1 cellular context compared by ENCODE assay signal in the genomic region with DNA sequence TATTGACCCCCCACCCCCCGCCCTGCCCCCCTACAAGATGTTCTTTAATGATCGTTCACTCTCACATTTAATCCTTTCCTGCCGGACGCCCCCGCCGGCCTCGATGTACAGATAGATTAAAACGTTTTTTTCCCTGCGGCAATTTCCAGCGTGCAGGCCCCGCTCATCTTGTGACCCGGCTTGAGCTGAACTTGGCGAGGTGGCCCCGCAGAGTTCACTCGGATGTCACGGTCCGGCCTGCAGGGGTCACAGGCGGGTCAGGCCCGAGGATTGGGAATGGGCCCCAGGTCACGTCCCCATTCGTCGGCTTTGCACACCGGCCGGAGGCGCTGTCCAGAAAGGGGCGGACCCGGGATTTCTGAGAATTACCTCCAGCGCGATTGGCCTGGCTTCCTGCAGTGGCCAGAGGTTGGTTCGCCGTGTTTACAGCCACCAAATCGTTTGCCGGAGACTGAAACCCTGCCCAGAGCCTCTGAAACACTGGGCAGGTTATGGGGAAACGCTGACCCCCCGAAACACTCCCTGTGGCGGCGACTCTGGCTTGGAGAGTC.
TF ChIP-seq lines count a peak whose summit lies in the region.

No MANE protein-coding gene starts in this region.

TF ChIP-seq in HepG2, 621 proteins besides CTCF, POLR2A, EP300 and RAD21 (continued from another document and continues in another):
- TF ChIP-seq, protein P1, sequence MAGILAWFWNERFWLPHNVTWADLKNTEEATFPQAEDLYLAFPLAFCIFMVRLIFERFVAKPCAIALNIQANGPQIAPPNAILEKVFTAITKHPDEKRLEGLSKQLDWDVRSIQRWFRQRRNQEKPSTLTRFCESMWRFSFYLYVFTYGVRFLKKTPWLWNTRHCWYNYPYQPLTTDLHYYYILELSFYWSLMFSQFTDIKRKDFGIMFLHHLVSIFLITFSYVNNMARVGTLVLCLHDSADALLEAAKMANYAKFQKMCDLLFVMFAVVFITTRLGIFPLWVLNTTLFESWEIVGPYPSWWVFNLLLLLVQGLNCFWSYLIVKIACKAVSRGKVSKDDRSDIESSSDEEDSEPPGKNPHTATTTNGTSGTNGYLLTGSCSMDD (CRISPR knock-in tag; IDR thresholded peaks at IDR 0.05) = no peak
- TF ChIP-seq PHF20 (CRISPR knock-in tag; IDR thresholded peaks at IDR 0.05) (0 out of 2 replicates have a peak, but pooled peaks have one; percentile 30), HMG20A (CRISPR knock-in tag; IDR thresholded peaks at IDR 0.05; ENCODE audit: borderline replicate concordance) (peak; percentile 33; the same call in 1 of the 2 replicates), FOXO1 (CRISPR knock-in tag; IDR thresholded peaks at IDR 0.05) (0 out of 2 replicates have a peak, but pooled peaks have one; percentile 10), ASH2L (IDR thresholded peaks at IDR 0.05; ENCODE audit: insufficient read length, low read depth, low read length) (peak; percentile 24), BHLHE40 (IDR thresholded peaks at IDR 0.05; ENCODE audit: low read length) (peak; percentile 3; the same call in 1 of the 2 replicates), MYC (CRISPR knock-in tag; IDR thresholded peaks at IDR 0.05; ENCODE audit: borderline replicate concordance) (peak; percentile 33; the same call in 1 of the 2 replicates), ELF3 (CRISPR knock-in tag; IDR thresholded peaks at IDR 0.05) (peak; percentile 52; the same call in 1 of the 2 replicates), POLR2AphosphoS5 (IDR thresholded peaks at IDR 0.05; ENCODE audit: low read depth, low read length) (0 out of 2 replicates have a peak, but pooled peaks have one; percentile 20), SMC3 (IDR thresholded peaks at IDR 0.05; ENCODE audit: low read length) (no peak), MEF2D (CRISPR knock-in tag; IDR thresholded peaks at IDR 0.05) (peak; percentile 74), ZMYM4 (CRISPR knock-in tag; IDR thresholded peaks at IDR 0.05) (peak; percentile 83), KMT2A (CRISPR knock-in tag; IDR thresholded peaks at IDR 0.05) (peak; percentile 9; the same call in 1 of the 2 replicates), HNF4G (IDR thresholded peaks at IDR 0.05; ENCODE audit: borderline replicate concordance, low read depth, low read length) (no peak), HNF4G (CRISPR knock-in tag; IDR thresholded peaks at IDR 0.05; ENCODE audit: borderline replicate concordance, low read depth) (peak; percentile 42; the same call in 1 of the 2 replicates), GABPB1 (CRISPR knock-in tag; IDR thresholded peaks at IDR 0.05) (peak; percentile 57; the same call in 1 of the 2 replicates), MEIS2 (CRISPR knock-in tag; IDR thresholded peaks at IDR 0.05) (peak; percentile 57; the same call in 1 of the 2 replicates), NCOA2 (CRISPR knock-in tag; IDR thresholded peaks at IDR 0.05) (peak; percentile 46), NR1H2 (CRISPR knock-in tag; IDR thresholded peaks at IDR 0.05; ENCODE audit: borderline replicate concordance, low read depth) (peak; percentile 85; the same call in 1 of the 2 replicates), NFE2 (CRISPR knock-in tag; IDR thresholded peaks at IDR 0.05) (no peak), ZMAT3 (CRISPR knock-in tag; conservative IDR thresholded peaks at IDR 0.05) (peak; percentile 69; the same call in 1 of the 2 replicates), PHF21A (CRISPR knock-in tag; IDR thresholded peaks at IDR 0.05) (peak; percentile 88), RBAK (CRISPR knock-in tag; IDR thresholded peaks at IDR 0.05) (no peak), YEATS2 (CRISPR knock-in tag; IDR thresholded peaks at IDR 0.05; ENCODE audit: borderline replicate concordance) (no peak), THAP11 (CRISPR knock-in tag; IDR thresholded peaks at IDR 0.05) (0 out of 2 replicates have a peak, but pooled peaks have one; percentile 27), ZNF572 (CRISPR knock-in tag; IDR thresholded peaks at IDR 0.05) (peak; percentile 27; the same call in 1 of the 2 replicates), ZNF614 (CRISPR knock-in tag; IDR thresholded peaks at IDR 0.05; ENCODE audit: borderline replicate concordance) (peak; percentile 30; the same call in 1 of the 2 replicates), SPEN (CRISPR knock-in tag; IDR thresholded peaks at IDR 0.05; ENCODE audit: low read depth) (no peak; the same call in 1 of the 2 replicates), ZNF772 (CRISPR knock-in tag; IDR thresholded peaks at IDR 0.05) (peak; percentile 70; the same call in 1 of the 2 replicates), ZNF501 (CRISPR knock-in tag; IDR thresholded peaks at IDR 0.05) (peak; percentile 38; the same call in 1 of the 2 replicates), NFYB (CRISPR knock-in tag; IDR thresholded peaks at IDR 0.05) (peak; percentile 55), ZNF883 (CRISPR knock-in tag; IDR thresholded peaks at IDR 0.05; ENCODE audit: not compliant biosample characterization) (peak; percentile 31), ZNF816 (CRISPR knock-in tag; IDR thresholded peaks at IDR 0.05; ENCODE audit: borderline replicate concordance) (peak; percentile 73; the same call in 1 of the 2 replicates), SALL1 (CRISPR knock-in tag; IDR thresholded peaks at IDR 0.05) (peak; percentile 69), MZF1 (CRISPR knock-in tag; IDR thresholded peaks at IDR 0.05; ENCODE audit: borderline replicate concordance) (0 out of 2 replicates have a peak, but pooled peaks have one; percentile 62), MIER2 (CRISPR knock-in tag; IDR thresholded peaks at IDR 0.05) (0 out of 2 replicates have a peak, but pooled peaks have one; percentile 34), GLI4 (CRISPR knock-in tag; IDR thresholded peaks at IDR 0.05; ENCODE audit: borderline replicate concordance) (no peak), HOXD1 (CRISPR knock-in tag; IDR thresholded peaks at IDR 0.05) (peak; percentile 47), PHF8 (CRISPR knock-in tag; IDR thresholded peaks at IDR 0.05) (peak; percentile 32; the same call in 1 of the 2 replicates), KAT8 (CRISPR knock-in tag; IDR thresholded peaks at IDR 0.05) (no peak), NR2F2 (IDR thresholded peaks at IDR 0.05; ENCODE audit: borderline replicate concordance, low read depth) (peak; percentile 84; the same call in 1 of the 2 replicates), ETV5 (CRISPR knock-in tag; IDR thresholded peaks at IDR 0.05; ENCODE audit: borderline replicate concordance) (peak; percentile 42; the same call in 1 of the 2 replicates)
- TF ChIP-seq, protein P2, sequence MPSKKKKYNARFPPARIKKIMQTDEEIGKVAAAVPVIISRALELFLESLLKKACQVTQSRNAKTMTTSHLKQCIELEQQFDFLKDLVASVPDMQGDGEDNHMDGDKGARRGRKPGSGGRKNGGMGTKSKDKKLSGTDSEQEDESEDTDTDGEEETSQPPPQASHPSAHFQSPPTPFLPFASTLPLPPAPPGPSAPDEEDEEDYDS (CRISPR knock-in tag; IDR thresholded peaks at IDR 0.05) = 0 out of 2 replicates have a peak, but pooled peaks have one; percentile 21
- TF ChIP-seq, protein P3, sequence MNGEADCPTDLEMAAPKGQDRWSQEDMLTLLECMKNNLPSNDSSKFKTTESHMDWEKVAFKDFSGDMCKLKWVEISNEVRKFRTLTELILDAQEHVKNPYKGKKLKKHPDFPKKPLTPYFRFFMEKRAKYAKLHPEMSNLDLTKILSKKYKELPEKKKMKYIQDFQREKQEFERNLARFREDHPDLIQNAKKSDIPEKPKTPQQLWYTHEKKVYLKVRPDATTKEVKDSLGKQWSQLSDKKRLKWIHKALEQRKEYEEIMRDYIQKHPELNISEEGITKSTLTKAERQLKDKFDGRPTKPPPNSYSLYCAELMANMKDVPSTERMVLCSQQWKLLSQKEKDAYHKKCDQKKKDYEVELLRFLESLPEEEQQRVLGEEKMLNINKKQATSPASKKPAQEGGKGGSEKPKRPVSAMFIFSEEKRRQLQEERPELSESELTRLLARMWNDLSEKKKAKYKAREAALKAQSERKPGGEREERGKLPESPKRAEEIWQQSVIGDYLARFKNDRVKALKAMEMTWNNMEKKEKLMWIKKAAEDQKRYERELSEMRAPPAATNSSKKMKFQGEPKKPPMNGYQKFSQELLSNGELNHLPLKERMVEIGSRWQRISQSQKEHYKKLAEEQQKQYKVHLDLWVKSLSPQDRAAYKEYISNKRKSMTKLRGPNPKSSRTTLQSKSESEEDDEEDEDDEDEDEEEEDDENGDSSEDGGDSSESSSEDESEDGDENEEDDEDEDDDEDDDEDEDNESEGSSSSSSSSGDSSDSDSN (CRISPR knock-in tag; IDR thresholded peaks at IDR 0.05) = peak; percentile 53
- TF ChIP-seq, protein P4, sequence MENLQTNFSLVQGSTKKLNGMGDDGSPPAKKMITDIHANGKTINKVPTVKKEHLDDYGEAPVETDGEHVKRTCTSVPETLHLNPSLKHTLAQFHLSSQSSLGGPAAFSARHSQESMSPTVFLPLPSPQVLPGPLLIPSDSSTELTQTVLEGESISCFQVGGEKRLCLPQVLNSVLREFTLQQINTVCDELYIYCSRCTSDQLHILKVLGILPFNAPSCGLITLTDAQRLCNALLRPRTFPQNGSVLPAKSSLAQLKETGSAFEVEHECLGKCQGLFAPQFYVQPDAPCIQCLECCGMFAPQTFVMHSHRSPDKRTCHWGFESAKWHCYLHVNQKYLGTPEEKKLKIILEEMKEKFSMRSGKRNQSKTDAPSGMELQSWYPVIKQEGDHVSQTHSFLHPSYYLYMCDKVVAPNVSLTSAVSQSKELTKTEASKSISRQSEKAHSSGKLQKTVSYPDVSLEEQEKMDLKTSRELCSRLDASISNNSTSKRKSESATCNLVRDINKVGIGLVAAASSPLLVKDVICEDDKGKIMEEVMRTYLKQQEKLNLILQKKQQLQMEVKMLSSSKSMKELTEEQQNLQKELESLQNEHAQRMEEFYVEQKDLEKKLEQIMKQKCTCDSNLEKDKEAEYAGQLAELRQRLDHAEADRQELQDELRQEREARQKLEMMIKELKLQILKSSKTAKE (CRISPR knock-in tag; IDR thresholded peaks at IDR 0.05; ENCODE audit: borderline replicate concordance) = peak; percentile 99
- TF ChIP-seq, protein P5, sequence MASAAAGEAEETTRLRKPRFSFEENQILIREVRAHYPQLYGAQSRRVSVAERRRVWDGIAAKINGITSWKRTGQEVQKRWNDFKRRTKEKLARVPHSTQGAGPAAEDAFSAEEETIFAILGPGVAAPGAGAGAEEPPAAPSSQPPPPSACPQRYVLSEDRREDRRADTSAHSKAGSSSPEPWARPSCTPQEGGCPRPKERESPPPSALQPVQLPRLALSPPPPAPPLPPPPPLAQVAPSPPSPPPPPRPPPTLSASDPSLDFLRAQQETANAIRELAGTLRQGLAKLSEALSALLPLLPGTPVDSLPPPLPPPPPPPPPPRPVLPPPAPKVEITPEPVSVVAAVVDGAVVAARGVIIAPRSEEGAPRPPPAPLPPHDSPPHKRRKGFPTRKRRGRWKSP (CRISPR knock-in tag; IDR thresholded peaks at IDR 0.05) = peak; percentile 7; the same call in 1 of the 2 replicates
- TF ChIP-seq, protein P6, sequence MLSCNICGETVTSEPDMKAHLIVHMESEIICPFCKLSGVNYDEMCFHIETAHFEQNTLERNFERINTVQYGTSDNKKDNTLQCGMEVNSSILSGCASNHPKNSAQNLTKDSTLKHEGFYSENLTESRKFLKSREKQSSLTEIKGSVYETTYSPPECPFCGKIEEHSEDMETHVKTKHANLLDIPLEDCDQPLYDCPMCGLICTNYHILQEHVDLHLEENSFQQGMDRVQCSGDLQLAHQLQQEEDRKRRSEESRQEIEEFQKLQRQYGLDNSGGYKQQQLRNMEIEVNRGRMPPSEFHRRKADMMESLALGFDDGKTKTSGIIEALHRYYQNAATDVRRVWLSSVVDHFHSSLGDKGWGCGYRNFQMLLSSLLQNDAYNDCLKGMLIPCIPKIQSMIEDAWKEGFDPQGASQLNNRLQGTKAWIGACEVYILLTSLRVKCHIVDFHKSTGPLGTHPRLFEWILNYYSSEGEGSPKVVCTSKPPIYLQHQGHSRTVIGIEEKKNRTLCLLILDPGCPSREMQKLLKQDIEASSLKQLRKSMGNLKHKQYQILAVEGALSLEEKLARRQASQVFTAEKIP (CRISPR knock-in tag; IDR thresholded peaks at IDR 0.05; ENCODE audit: borderline replicate concordance) = no peak
- TF ChIP-seq, protein P7, sequence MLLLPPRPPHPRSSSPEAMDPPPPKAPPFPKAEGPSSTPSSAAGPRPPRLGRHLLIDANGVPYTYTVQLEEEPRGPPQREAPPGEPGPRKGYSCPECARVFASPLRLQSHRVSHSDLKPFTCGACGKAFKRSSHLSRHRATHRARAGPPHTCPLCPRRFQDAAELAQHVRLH (CRISPR knock-in tag; IDR thresholded peaks at IDR 0.05; ENCODE audit: borderline replicate concordance, low read depth) = no peak
- TF ChIP-seq, protein P8, sequence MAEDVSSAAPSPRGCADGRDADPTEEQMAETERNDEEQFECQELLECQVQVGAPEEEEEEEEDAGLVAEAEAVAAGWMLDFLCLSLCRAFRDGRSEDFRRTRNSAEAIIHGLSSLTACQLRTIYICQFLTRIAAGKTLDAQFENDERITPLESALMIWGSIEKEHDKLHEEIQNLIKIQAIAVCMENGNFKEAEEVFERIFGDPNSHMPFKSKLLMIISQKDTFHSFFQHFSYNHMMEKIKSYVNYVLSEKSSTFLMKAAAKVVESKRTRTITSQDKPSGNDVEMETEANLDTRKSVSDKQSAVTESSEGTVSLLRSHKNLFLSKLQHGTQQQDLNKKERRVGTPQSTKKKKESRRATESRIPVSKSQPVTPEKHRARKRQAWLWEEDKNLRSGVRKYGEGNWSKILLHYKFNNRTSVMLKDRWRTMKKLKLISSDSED (CRISPR knock-in tag; IDR thresholded peaks at IDR 0.05) = no peak
- TF ChIP-seq, protein P9, sequence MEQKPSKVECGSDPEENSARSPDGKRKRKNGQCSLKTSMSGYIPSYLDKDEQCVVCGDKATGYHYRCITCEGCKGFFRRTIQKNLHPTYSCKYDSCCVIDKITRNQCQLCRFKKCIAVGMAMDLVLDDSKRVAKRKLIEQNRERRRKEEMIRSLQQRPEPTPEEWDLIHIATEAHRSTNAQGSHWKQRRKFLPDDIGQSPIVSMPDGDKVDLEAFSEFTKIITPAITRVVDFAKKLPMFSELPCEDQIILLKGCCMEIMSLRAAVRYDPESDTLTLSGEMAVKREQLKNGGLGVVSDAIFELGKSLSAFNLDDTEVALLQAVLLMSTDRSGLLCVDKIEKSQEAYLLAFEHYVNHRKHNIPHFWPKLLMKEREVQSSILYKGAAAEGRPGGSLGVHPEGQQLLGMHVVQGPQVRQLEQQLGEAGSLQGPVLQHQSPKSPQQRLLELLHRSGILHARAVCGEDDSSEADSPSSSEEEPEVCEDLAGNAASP (CRISPR knock-in tag; IDR thresholded peaks at IDR 0.05; ENCODE audit: borderline replicate concordance) = peak; percentile 95
- TF ChIP-seq, protein P10, sequence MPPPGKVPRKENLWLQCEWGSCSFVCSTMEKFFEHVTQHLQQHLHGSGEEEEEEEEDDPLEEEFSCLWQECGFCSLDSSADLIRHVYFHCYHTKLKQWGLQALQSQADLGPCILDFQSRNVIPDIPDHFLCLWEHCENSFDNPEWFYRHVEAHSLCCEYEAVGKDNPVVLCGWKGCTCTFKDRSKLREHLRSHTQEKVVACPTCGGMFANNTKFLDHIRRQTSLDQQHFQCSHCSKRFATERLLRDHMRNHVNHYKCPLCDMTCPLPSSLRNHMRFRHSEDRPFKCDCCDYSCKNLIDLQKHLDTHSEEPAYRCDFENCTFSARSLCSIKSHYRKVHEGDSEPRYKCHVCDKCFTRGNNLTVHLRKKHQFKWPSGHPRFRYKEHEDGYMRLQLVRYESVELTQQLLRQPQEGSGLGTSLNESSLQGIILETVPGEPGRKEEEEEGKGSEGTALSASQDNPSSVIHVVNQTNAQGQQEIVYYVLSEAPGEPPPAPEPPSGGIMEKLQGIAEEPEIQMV (CRISPR knock-in tag; IDR thresholded peaks at IDR 0.05; ENCODE audit: low read depth) = peak; percentile 61; the same call in 1 of the 2 replicates
